ENCODE assay signal across 11 cellular contexts in genomic region chr2:134360750-134361487, GRCh38.
DNase-seq lines count a peak whose midpoint lies in the region; ATAC-seq, FAIRE-seq and TF ChIP-seq lines count a peak whose summit lies in the region.
"Had no signal": no experiment of that assay in that cellular context is flagged by ENCODE, and none has a peak within 500 bp of the region (broad histone marks: within the 10 kb centered on the region; RNA-seq: fewer than 3 reads in every experiment).

No MANE protein-coding gene starts in this region.

- H3K36me3 ChIP-seq in left ventricle myocardium inferior = peaks cover 25% of the 10 kb centered on the region

- peak overlapping the region; percentile 75 for H3K27ac ChIP-seq in VCaP
- peak overlapping the region; percentile 88 for H3K27ac ChIP-seq in left ventricle myocardium inferior (replicated peaks)

- no peaks in the 10 kb centered on the region for H3K27me3 ChIP-seq in left ventricle myocardium inferior (ENCODE audit: low read depth)

- FAIRE-seq in RCC 7860 (lab: Jason Lieb, UNC) = no peak

- intact Hi-C loops in left ventricle myocardium inferior (cut with micrococcal nuclease) = no loop called here
- intact Hi-C loops in sciatic nerve (cut with DNase I) = no loop called here

- TF ChIP-seq CTCF in VCaP (conservative IDR thresholded peaks at IDR 0.05) = no peak
- no peak for TF ChIP-seq CTCF in left ventricle myocardium inferior (IDR thresholded peaks at IDR 0.05; ENCODE audit: borderline replicate concordance)

- peak; percentile 82 for DNase-seq in NCI-H1105 treated with DMSO at 0.1 percent for 48 hours (lab: John Stamatoyannopoulos, UW)
- peak; percentile 42 for DNase-seq in left ventricle myocardium inferior
- DNase-seq in sciatic nerve (ENCODE audit: low spot score) = no peak
- no peak for DNase-seq in activated T-cell treated with anti-CD3 and anti-CD28 coated beads, Interleukin-2, amount 50 U/mL, for 1 hour
- no peak for DNase-seq in RCC 7860 (ENCODE audit: low spot score)
- no peak for DNase-seq in COLO668 (lab: John Stamatoyannopoulos, UW; ENCODE audit: unreplicated experiment)
- DNase-seq: mammary epithelial cell, NCI-H2029 treated with DMSO at 0.1 percent for 48 hours, SHP77 treated with DMSO at 0.1 percent for 48 hours had no signal

- H3K4me1 ChIP-seq in left ventricle myocardium inferior = peaks cover 51% of the 10 kb centered on the region

- peak overlapping the region; percentile 27 for H3K4me3 ChIP-seq in left ventricle myocardium inferior

- ATAC-seq in sciatic nerve (peak; percentile 34), HG02981 (IDR thresholded peaks at IDR 0.05; ENCODE audit: unreplicated experiment) (no peak)

- H3K9me3 ChIP-seq in left ventricle myocardium inferior (replicated peaks) = no peaks in the 10 kb centered on the region

Comparison
In these comparisons a context has a peak if more than half of its experiments do, and no peak if none do; other contexts are left out.
1. DNase-seq: peak in NCI-H1105 treated with DMSO at 0.1 percent for 48 hours (single experiment) and left ventricle myocardium inferior (single experiment); none in sciatic nerve (single experiment), activated T-cell treated with anti-CD3 and anti-CD28 coated beads, Interleukin-2, amount 50 U/mL, for 1 hour (single experiment), RCC 7860 (single experiment) and COLO668 (single experiment).